Comparison of ENCODE assay signal across 14 cellular contexts in genomic region chr9:90815944-90816357, GRCh38. TPM values are rescaled to one million over a fixed set of nuclear protein-coding genes. Genes with fewer than 3 reads are reported as not detected.
A peak's percentile ranks its signal among the peaks of the same experiment; 100 is the strongest.
DNase-seq lines count a peak whose midpoint lies in the region; ATAC-seq and TF ChIP-seq lines count a peak whose summit lies in the region.
"Had no signal": no experiment of that assay in that cellular context is flagged by ENCODE, and none has a peak within 500 bp of the region (broad histone marks: within the 10 kb centered on the region; RNA-seq: fewer than 3 reads in every experiment).

No MANE protein-coding gene starts in this region.

- ATAC-seq in GM18511 (IDR thresholded peaks at IDR 0.05; ENCODE audit: unreplicated experiment): peak; percentile 16
- ATAC-seq in HG02938 (IDR thresholded peaks at IDR 0.05; ENCODE audit: unreplicated experiment): peak; percentile 10
- ATAC-seq in activated B cell treated with CpG ODN at 0.5 μM for 24 hours (ENCODE audit: low read depth): peak; percentile 30

- peaks cover 9% of the 10 kb centered on the region for H3K9me3 Mint-ChIP-seq in activated B cell treated with CpG ODN at 0.5 μM for 24 hours
- peaks cover 7% of the 10 kb centered on the region for H3K9me3 Mint-ChIP-seq in activated CD4-positive, alpha-beta memory T cell treated with anti-CD3 and anti-CD28 coated beads, Interleukin-2, amount 10 ng/mL, durations not matched to agents 7 days and 5 days

- DNase-seq in activated B cell treated with CpG ODN at 0.5 μM for 24 hours: no peak
- DNase-seq in activated gamma-delta T cell treated with Interleukin-2 at 50 U/mL for 16 hours: no peak
- DNase-seq in activated CD4-positive, alpha-beta memory T cell treated with anti-CD3 and anti-CD28 coated beads, Interleukin-2, amount 10 ng/mL, durations not matched to agents 7 days and 5 days: no peak
- no peak for DNase-seq in vagina (ENCODE audit: extremely low spot score in 2 of 2)
- DNase-seq in H7: no peak
- DNase-seq: activated CD8-positive, alpha-beta memory T cell treated with anti-CD3 and anti-CD28 coated beads for 24 hours; gastrocnemius medialis; NCI-H1105; NCI-H446; pancreas; small intestine had no signal

- no peaks in the 10 kb centered on the region for H3K27me3 Mint-ChIP-seq in activated B cell treated with CpG ODN at 0.5 μM for 24 hours
- peaks cover 17% of the 10 kb centered on the region for H3K27me3 Mint-ChIP-seq in activated CD4-positive, alpha-beta memory T cell treated with anti-CD3 and anti-CD28 coated beads, Interleukin-2, amount 10 ng/mL, durations not matched to agents 7 days and 5 days

- H3K4me1 ChIP-seq in neutrophil (ENCODE audit: control insufficient read depth in 1 of 2, insufficient read depth in 1 of 2, low read depth in 1 of 2, low read length in 1 of 2) (peaks cover 46 to 71% of the 10 kb centered on the region in 2 experiments), vagina (no peaks in the 10 kb centered on the region)
- H3K4me1 ChIP-seq: gastrocnemius medialis had no signal

- CTCF ChIA-PET in activated B cell treated with CpG ODN at 0.5 μM for 24 hours (lab: Charles Lee): interaction anchor here (1.9 to 2.8 kb wide), 3 partner anchors 11 to 41 kb away, joined by 8 to 14 read pairs (median 10); no protein-coding TSS in a partner anchor
- CTCF ChIA-PET in activated CD4-positive, alpha-beta memory T cell treated with anti-CD3 and anti-CD28 coated beads, Interleukin-2, amount 10 ng/mL, durations not matched to agents 7 days and 5 days (lab: Charles Lee): no interaction called here

- peak overlapping the region; percentile 27 to 39 for H3K4me3 ChIP-seq in neutrophil (ENCODE audit: low read depth in 1 of 2, low read length in 1 of 2)
- H3K4me3 ChIP-seq in vagina: no peak overlapping the region
- H3K4me3 ChIP-seq in H7 (ENCODE audit: insufficient read depth, low read depth, low read length): no peak overlapping the region
- H3K4me3 ChIP-seq: gastrocnemius medialis, pancreas had no signal

- no peak for TF ChIP-seq CTCF in activated B cell treated with CpG ODN at 0.5 μM for 24 hours (IDR thresholded peaks at IDR 0.05)
- no peak for TF ChIP-seq CTCF in neutrophil (IDR thresholded peaks at IDR 0.05)
- no peak for TF ChIP-seq CTCF in vagina (IDR thresholded peaks at IDR 0.05)

- H3K9me3 ChIP-seq in neutrophil: no peaks in the 10 kb centered on the region
- no peaks in the 10 kb centered on the region for H3K9me3 ChIP-seq in vagina
- H3K9me3 ChIP-seq: gastrocnemius medialis, pancreas had no signal

- no peaks in the 10 kb centered on the region for H3K27me3 ChIP-seq in neutrophil
- no peaks in the 10 kb centered on the region for H3K27me3 ChIP-seq in vagina
- H3K27me3 ChIP-seq in H7 (ENCODE audit: control insufficient read depth, insufficient read depth, low read length): no peaks in the 10 kb centered on the region
- H3K27me3 ChIP-seq: gastrocnemius medialis, pancreas had no signal

- peaks cover 95% of the 10 kb centered on the region for H3K4me1 Mint-ChIP-seq in activated B cell treated with CpG ODN at 0.5 μM for 24 hours
- peaks cover 9% of the 10 kb centered on the region for H3K4me1 Mint-ChIP-seq in activated CD4-positive, alpha-beta memory T cell treated with anti-CD3 and anti-CD28 coated beads, Interleukin-2, amount 10 ng/mL, durations not matched to agents 7 days and 5 days

- POLR2A ChIA-PET in activated B cell treated with CpG ODN at 0.5 μM for 24 hours (lab: Charles Lee): interaction anchor here (0.7 to 4.4 kb wide), 12 partner anchors 8 to 1001 kb away, joined by 3 to 52 read pairs (median 6); partner anchors contain the start of gene SYK
- POLR2A ChIA-PET in activated CD4-positive, alpha-beta memory T cell treated with anti-CD3 and anti-CD28 coated beads, Interleukin-2, amount 10 ng/mL, durations not matched to agents 7 days and 5 days (lab: Charles Lee): no interaction called here

- H3K27ac ChIP-seq in neutrophil (peak overlapping the region; percentile 90), vagina (no peak overlapping the region)
- H3K27ac ChIP-seq: gastrocnemius medialis had no signal

- H3K36me3 ChIP-seq in neutrophil (peaks cover 10% of the 10 kb centered on the region), vagina (no peaks in the 10 kb centered on the region), H7 (replicated peaks; ENCODE audit: control insufficient read depth, insufficient read depth, low read length) (no peaks in the 10 kb centered on the region)
- H3K36me3 ChIP-seq: gastrocnemius medialis, pancreas had no signal

- no peak for TF ChIP-seq POLR2A in vagina (IDR thresholded peaks at IDR 0.05)

- peaks cover 61% of the 10 kb centered on the region for H3K36me3 Mint-ChIP-seq in activated B cell treated with CpG ODN at 0.5 μM for 24 hours (ENCODE audit: low read depth)
- H3K36me3 Mint-ChIP-seq in activated CD4-positive, alpha-beta memory T cell treated with anti-CD3 and anti-CD28 coated beads, Interleukin-2, amount 10 ng/mL, durations not matched to agents 7 days and 5 days (ENCODE audit: low read depth): no peaks in the 10 kb centered on the region

- peak overlapping the region; percentile 95 for H3K27ac Mint-ChIP-seq in activated B cell treated with CpG ODN at 0.5 μM for 24 hours
- no peak overlapping the region for H3K27ac Mint-ChIP-seq in activated CD4-positive, alpha-beta memory T cell treated with anti-CD3 and anti-CD28 coated beads, Interleukin-2, amount 10 ng/mL, durations not matched to agents 7 days and 5 days

- peak overlapping the region; percentile 73 for H3K4me3 Mint-ChIP-seq in activated B cell treated with CpG ODN at 0.5 μM for 24 hours
- H3K4me3 Mint-ChIP-seq in activated CD4-positive, alpha-beta memory T cell treated with anti-CD3 and anti-CD28 coated beads, Interleukin-2, amount 10 ng/mL, durations not matched to agents 7 days and 5 days: no peak overlapping the region

- intact Hi-C loops in activated B cell treated with CpG ODN at 0.5 μM for 24 hours (cut with micrococcal nuclease) (loop anchor here (1.0 to 2.0 kb wide), 3 partner anchors 11 to 15 kb away; partner anchors contain the start of gene SYK), vagina (cut with DNase I) (no loop called here)

RNA-seq across cellular contexts. Expression of gene SYK, which starts 14.3 kb away (rescaled TPM):
- total RNA-seq in activated B cell treated with CpG ODN at 0.5 μM for 24 hours (222 and 237 TPM in 2 replicates), vagina (12.0 TPM)
- total RNA-seq in activated CD4-positive, alpha-beta memory T cell treated with anti-CD3 and anti-CD28 coated beads, Interleukin-2, amount 10 ng/mL, durations not matched to agents 7 days and 5 days: not detected
- total RNA-seq in H7 (2014; rRNA removed; shearing (Covaris generic)): 0.38 and 2.7 TPM in 2 replicates

Comparison
In these comparisons a context has a peak if more than half of its experiments do, and no peak if none do; other contexts are left out.
1. H3K4me3 ChIP-seq: peak in neutrophil (2 of 2); none in vagina (0 of 2) and H7 (single experiment).
2. RNA of gene SYK, which starts 14.3 kb away (total RNA-seq): 222 to 237 TPM in activated B cell treated with CpG ODN at 0.5 μM for 24 hours; 12.0 TPM in vagina (single experiment), 0.38 to 2.7 TPM in H7 and not detected in activated CD4-positive, alpha-beta memory T cell treated with anti-CD3 and anti-CD28 coated beads, Interleukin-2, amount 10 ng/mL, durations not matched to agents 7 days and 5 days; every median in the first group is over 10 times any median in the second.
3. Peak in every context shown above with its lines, with median percentiles within 50 percentile points of each other: ATAC-seq.